Comparison of ENCODE assay signal across 9 cellular contexts in the genomic region with DNA sequence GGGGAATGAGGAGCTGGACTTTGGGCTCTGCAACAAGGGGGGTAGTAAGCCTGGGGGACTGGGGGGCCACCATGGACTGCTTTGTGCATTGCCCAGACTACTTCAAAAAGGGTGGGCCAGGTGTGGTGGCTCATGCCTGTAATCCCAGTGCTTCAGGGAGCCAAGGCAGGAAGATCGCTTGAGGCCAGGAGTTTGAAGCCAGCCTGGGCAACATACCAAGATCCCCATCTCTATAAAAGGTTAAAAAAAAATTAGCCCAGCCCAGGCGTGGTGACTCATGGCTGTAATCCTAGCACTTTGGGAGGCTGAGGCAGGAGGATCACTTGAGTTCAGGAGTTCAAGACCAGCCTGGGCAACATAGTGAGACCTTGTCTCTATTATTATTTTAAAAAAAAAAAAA. TPM values are rescaled to one million over a fixed set of nuclear protein-coding genes. Genes with fewer than 3 reads are reported as not detected.
DNase-seq lines count a peak whose midpoint lies in the region; ATAC-seq, FAIRE-seq and TF ChIP-seq lines count a peak whose summit lies in the region.
"Not testable (repeated sequence)": the region's sequence is repeated elsewhere in the genome, so short reads cannot be mapped to it uniquely, and the experiment has no call there.
"Had no signal": no experiment of that assay in that cellular context is flagged by ENCODE, and none has a peak within 500 bp of the region (broad histone marks: within the 10 kb centered on the region; RNA-seq: fewer than 3 reads in every experiment).

No MANE protein-coding gene starts in this region.

- not testable (repeated sequence) for H3K9me3 Mint-ChIP-seq in HFFc6; activated naive CD4-positive, alpha-beta T cell treated with anti-CD3 and anti-CD28 coated beads, Interleukin-2, amount 50 U/mL, for 24 hours; natural killer cell treated with Interleukin-12 subunit alpha and Interleukin-12 subunit beta and Interleukin-15 and Interleukin-18, amount 100 ng/mL, for 72 hours

- not testable (repeated sequence) for H3K27ac ChIP-seq in H1 (ENCODE audit: low read depth, low read length)
- H3K27ac ChIP-seq in iPS-18a (ENCODE audit: low read length) (peak overlapping the region; percentile 84), stomach (peak overlapping the region; percentile 90 to 98 (median 95))

- peak overlapping the region; percentile 70 to 82 for H3K4me2 ChIP-seq in H1 (ENCODE audit: insufficient read depth in 1 of 2, low read depth in 2 of 2, low read length in 2 of 2)

- not testable (repeated sequence) for H2BK15ac ChIP-seq in H1 (ENCODE audit: low read length)

- not testable (repeated sequence) for ATAC-seq in natural killer cell treated with Interleukin-12 subunit alpha and Interleukin-12 subunit beta and Interleukin-15 and Interleukin-18, amount 100 ng/mL, for 72 hours

- H3K23ac ChIP-seq in H1 (ENCODE audit: insufficient read length): not testable (repeated sequence)

- H3K9me3 ChIP-seq in BE2C; H1 (ENCODE audit: insufficient read depth in 2 of 2, low read depth in 1 of 2, low read length in 1 of 2); iPS-18a (ENCODE audit: control insufficient read depth, low read depth, low read length); stomach: not testable (repeated sequence)

- H2BK5ac ChIP-seq in H1 (ENCODE audit: low read depth, low read length): peak overlapping the region; percentile 93

- H3K36me3 ChIP-seq in BE2C; H1 (ENCODE audit: control insufficient read depth in 2 of 4, insufficient read depth in 4 of 4, low read length in 3 of 4); iPS-18a (ENCODE audit: control insufficient read depth, low read depth, low read length); stomach: not testable (repeated sequence)

- not testable (repeated sequence) for H2BK12ac ChIP-seq in H1 (ENCODE audit: low read depth, low read length)

- not testable (repeated sequence) for H3K4me1 ChIP-seq in BE2C; iPS-18a (ENCODE audit: control insufficient read depth, low read depth, low read length)
- H3K4me1 ChIP-seq in H1 (replicated peaks in 1 of 4; ENCODE audit: control insufficient read depth in 3 of 4, insufficient read depth in 4 of 4, low read length in 3 of 4): peaks cover 2 to 14% (median 6%) of the 10 kb centered on the region in 4 experiments; a peak in 6 of 7 replicates
- H3K4me1 ChIP-seq in stomach: peaks cover 37 to 58% (median 55%) of the 10 kb centered on the region in 4 donors

- not testable (repeated sequence) for H3K27me3 Mint-ChIP-seq in HFFc6 (ENCODE audit: insufficient read depth); activated naive CD4-positive, alpha-beta T cell treated with anti-CD3 and anti-CD28 coated beads, Interleukin-2, amount 50 U/mL, for 24 hours; natural killer cell treated with Interleukin-12 subunit alpha and Interleukin-12 subunit beta and Interleukin-15 and Interleukin-18, amount 100 ng/mL, for 72 hours

- not testable (repeated sequence) for H3K23me2 ChIP-seq in H1 (ENCODE audit: low read depth, low read length)

- H3K4ac ChIP-seq in H1 (replicated peaks; ENCODE audit: insufficient read length, low read depth, low read length): not testable (repeated sequence)

- not testable (repeated sequence) for FAIRE-seq in H1 (lab: Jason Lieb, UNC)

- peaks cover 12% of the 10 kb centered on the region; the same call in 1 of the 2 replicates for H3K4me1 Mint-ChIP-seq in HFFc6 (ENCODE audit: low read depth)
- H3K4me1 Mint-ChIP-seq in activated naive CD4-positive, alpha-beta T cell treated with anti-CD3 and anti-CD28 coated beads, Interleukin-2, amount 50 U/mL, for 24 hours: peaks cover 27% of the 10 kb centered on the region
- H3K4me1 Mint-ChIP-seq in natural killer cell treated with Interleukin-12 subunit alpha and Interleukin-12 subunit beta and Interleukin-15 and Interleukin-18, amount 100 ng/mL, for 72 hours (ENCODE audit: low read depth in 2 of 2): peaks cover 12 to 14% of the 10 kb centered on the region in 2 donors

- H4K8ac ChIP-seq in H1 (ENCODE audit: extremely low read depth, insufficient read depth, low read length): not testable (repeated sequence)

- H3K14ac ChIP-seq in H1 (ENCODE audit: insufficient read length): not testable (repeated sequence)

- H3K27me3 ChIP-seq in BE2C; H1 (replicated peaks in 1 of 4; ENCODE audit: control insufficient read depth in 3 of 4, extremely low read depth in 1 of 4, insufficient read depth in 3 of 4, low read length in 3 of 4); iPS-18a (ENCODE audit: control insufficient read depth, insufficient read depth, low read length); stomach: not testable (repeated sequence)

- not testable (repeated sequence) for TF ChIP-seq POLR2A in H1 (IDR thresholded peaks at IDR 0.05; ENCODE audit: control extremely low read depth in 1 of 2, low read depth in 2 of 2, low read length in 2 of 2); stomach (IDR thresholded peaks at IDR 0.05)

- not testable (repeated sequence) for H4K5ac ChIP-seq in H1 (ENCODE audit: insufficient read length, low read depth, low read length)

- TF ChIP-seq CTCF in BE2C (IDR thresholded peaks at IDR 0.05; ENCODE audit: low read depth, low read length); HFFc6 (IDR thresholded peaks at IDR 0.05); H1 (IDR thresholded peaks at IDR 0.05; ENCODE audit: control extremely low read depth in 1 of 3, insufficient read depth in 1 of 3, low read depth in 1 of 3, low read length in 3 of 3); stomach (IDR thresholded peaks at IDR 0.05): not testable (repeated sequence)

- CTCF ChIA-PET in H1 (lab: Charles Lee; ENCODE audit: partially characterized antibody): interaction anchor here (0.6 to 1.6 kb wide), 7 partner anchors 27 to 892 kb away, joined by 3 to 6 read pairs (median 3); a partner anchor contains a TSS

- POLR2A ChIA-PET in H1 (lab: Charles Lee; ENCODE audit: partially characterized antibody): interaction anchor here (0.6 to 1.9 kb wide), 18 partner anchors 9 to 74 kb away, joined by 3 to 15 read pairs (median 4); a partner anchor contains a TSS

- TF ChIP-seq RAD21 in H1 (IDR thresholded peaks at IDR 0.05 in 1 of 2, conservative IDR thresholded peaks at IDR 0.05 in 1 of 2; ENCODE audit: low read depth in 2 of 2, low read length in 2 of 2): not testable (repeated sequence)

- H3K18ac ChIP-seq in H1 (ENCODE audit: extremely low read depth, low read length): not testable (repeated sequence)

- peak overlapping the region; percentile 84 for H3K4me3 Mint-ChIP-seq in HFFc6
- peak overlapping the region; percentile 84 for H3K4me3 Mint-ChIP-seq in activated naive CD4-positive, alpha-beta T cell treated with anti-CD3 and anti-CD28 coated beads, Interleukin-2, amount 50 U/mL, for 24 hours
- peak overlapping the region; percentile 73 for H3K4me3 Mint-ChIP-seq in natural killer cell treated with Interleukin-12 subunit alpha and Interleukin-12 subunit beta and Interleukin-15 and Interleukin-18, amount 100 ng/mL, for 72 hours

- peak overlapping the region; percentile 69 for H3K27ac Mint-ChIP-seq in HFFc6
- H3K27ac Mint-ChIP-seq in activated naive CD4-positive, alpha-beta T cell treated with anti-CD3 and anti-CD28 coated beads, Interleukin-2, amount 50 U/mL, for 24 hours: peak overlapping the region; percentile 90
- peak overlapping the region; percentile 79 to 83 for H3K27ac Mint-ChIP-seq in natural killer cell treated with Interleukin-12 subunit alpha and Interleukin-12 subunit beta and Interleukin-15 and Interleukin-18, amount 100 ng/mL, for 72 hours

- H3K9ac ChIP-seq in H1 (replicated peaks in 1 of 4; ENCODE audit: extremely low read depth in 1 of 4, low read depth in 3 of 4, low read length in 3 of 4) (peak overlapping the region in 1 of 4 experiments; percentile 69; a peak in 2 of 7 replicates), iPS-18a (ENCODE audit: low read length) (peak overlapping the region; percentile 91)

- H2BK20ac ChIP-seq in H1 (ENCODE audit: low read length): not testable (repeated sequence)

- H2AK5ac ChIP-seq in H1 (ENCODE audit: low read depth, low read length): not testable (repeated sequence)

- H3K79me1 ChIP-seq in H1 (ENCODE audit: low read depth, low read length): not testable (repeated sequence)

- TF ChIP-seq EP300 in H1 (IDR thresholded peaks at IDR 0.05; ENCODE audit: borderline replicate concordance in 1 of 2, low read depth in 2 of 2, low read length in 2 of 2); stomach (IDR thresholded peaks at IDR 0.05): not testable (repeated sequence)

- not testable (repeated sequence) for H4K91ac ChIP-seq in H1 (replicated peaks; ENCODE audit: insufficient read length, low read length)

- H3K36me3 Mint-ChIP-seq in HFFc6 (ENCODE audit: low read depth); activated naive CD4-positive, alpha-beta T cell treated with anti-CD3 and anti-CD28 coated beads, Interleukin-2, amount 50 U/mL, for 24 hours; natural killer cell treated with Interleukin-12 subunit alpha and Interleukin-12 subunit beta and Interleukin-15 and Interleukin-18, amount 100 ng/mL, for 72 hours: not testable (repeated sequence)

- H3K79me2 ChIP-seq in H1 (ENCODE audit: control insufficient read depth in 1 of 2, insufficient read depth in 2 of 2, low read length in 2 of 2): not testable (repeated sequence)

- intact Hi-C loops in stomach (cut with DNase I; ENCODE audit: low total_unique reads): not testable (repeated sequence)

- not testable (repeated sequence) for DNase-seq in BE2C; H1 (ENCODE audit: low read depth in 1 of 2, low spot score in 2 of 2); natural killer cell treated with Interleukin-12 subunit alpha and Interleukin-12 subunit beta and Interleukin-15 and Interleukin-18, amount 100 ng/mL, for 72 hours (ENCODE audit: low spot score); stomach
- DNase-seq in HFFc6 (peak; percentile 15), RPMI7951 (ENCODE audit: low read depth) (peak; percentile 51)

- not testable (repeated sequence) for H4K20me1 ChIP-seq in H1 (replicated peaks in 1 of 2; ENCODE audit: control insufficient read depth in 1 of 2, insufficient read depth in 2 of 2, low read length in 2 of 2)

- peak overlapping the region; percentile 72 for H3K4me3 ChIP-seq in BE2C (ENCODE audit: low read depth, low read length)
- peak overlapping the region; percentile 76 to 92 (median 85); a peak in 7 of 8 replicates for H3K4me3 ChIP-seq in H1 (ENCODE audit: extremely low read depth in 1 of 4, insufficient read depth in 2 of 4, low read depth in 3 of 4, low read length in 4 of 4)
- peak overlapping the region; percentile 86 for H3K4me3 ChIP-seq in iPS-18a (ENCODE audit: low read length)
- peak overlapping the region in 3 of 4 donors; percentile 54 to 64 (median 56) for H3K4me3 ChIP-seq in stomach

- 83% methylated on average over 2 of the region's 2 CpGs; no CpG with 5 or more reads in 1 of the 2 experiments for WGBS in H1 (ENCODE audit: extremely low coverage in 1 of 2, insufficient coverage in 1 of 2, insufficient read length in 1 of 2, insufficient replicate concordance in 2 of 2, low coverage in 1 of 2, low lambda C conversion rate in 2 of 2, missing lambda C conversion rate in 1 of 2), 2 experiments
- WGBS in stomach, 5 donors: 40 to 56% (median 45%) methylated on average over 2 of the region's 2 CpGs

- H2AFZ ChIP-seq in H1 (ENCODE audit: low read length): not testable (repeated sequence)

- H3K56ac ChIP-seq in H1 (replicated peaks; ENCODE audit: insufficient read length, low read depth, low read length): not testable (repeated sequence)

- H2BK120ac ChIP-seq in H1 (replicated peaks; ENCODE audit: low read depth, low read length): not testable (repeated sequence)

RNA-seq across cellular contexts. Expression of a gene that starts 3.5 kb away (rescaled TPM):
- 36.5 TPM for polyA plus RNA-seq in BE2C (2012; ENCODE audit: insufficient read depth, insufficient read length, low read depth)
- 10 to 100 TPM; 28.5 to 43.7 (median 32.2) TPM for total RNA-seq in HFFc6 (2021; fragmentation: NEBNext Ultra II Directional; extraction: Animal tissue kit (Norgen Biotek cat#: 25700))
- total RNA-seq in RPMI7951 (2014; rRNA removed; shearing (Covaris generic)): 25.6 and 28.0 TPM in 2 replicates
- 32.4 and 33.5 TPM in 2 replicates for total RNA-seq in H1 (2021; fragmentation: NEBNext Ultra II Directional; extraction: Animal tissue kit (Norgen Biotek cat#: 25700))
- 229 and 268 TPM in 2 replicates for polyA plus RNA-seq in H1 (2011; rRNA removed)
- polyA plus RNA-seq in H1 (2011; cell fraction: cytosol; rRNA removed): 137 TPM
- polyA plus RNA-seq in H1 (2011; cell fraction: nucleus; rRNA removed): 92.9 TPM
- 33.1 to 44.0 TPM (median 41.7 TPM) in 4 replicates for polyA plus RNA-seq in H1 (2012, experiment 1 of 2)
- 29.0 TPM for polyA plus RNA-seq in H1 (2012, experiment 2 of 2)
- polyA plus RNA-seq in H1 (2013, experiment 1 of 2): 35.4 TPM
- polyA plus RNA-seq in H1 (2013, experiment 2 of 2): 38.9 TPM
- 3.5 and 4.4 TPM in 2 replicates for polyA minus RNA-seq in H1 (2011; rRNA and poly(A)+ RNA removed)
- 15.0 TPM for polyA minus RNA-seq in H1 (2011; cell fraction: cytosol; rRNA and poly(A)+ RNA removed)
- polyA minus RNA-seq in H1 (2011; cell fraction: nucleus; rRNA and poly(A)+ RNA removed): 24.3 TPM
- total RNA-seq in natural killer cell treated with Interleukin-12 subunit alpha and Interleukin-12 subunit beta and Interleukin-15 and Interleukin-18, amount 100 ng/mL, for 72 hours: 10 to 100 TPM; 30.7 to 39.1 TPM
- 100 to 1,000 TPM in 3 of 5 donors, 10 to 100 TPM in 2; 57.6 to 392 (median 174) TPM for total RNA-seq in stomach
- 100 to 1,000 TPM; 118 to 130 (median 126) TPM for polyA plus RNA-seq in stomach

RNA-seq across cellular contexts. Expression of a gene that starts 10.4 kb away (rescaled TPM):
- 0.59 TPM for polyA plus RNA-seq in BE2C (2012; ENCODE audit: insufficient read depth, insufficient read length, low read depth)
- not detected for total RNA-seq in HFFc6 (2021; fragmentation: NEBNext Ultra II Directional; extraction: Animal tissue kit (Norgen Biotek cat#: 25700))
- not detected in 2 replicates for total RNA-seq in RPMI7951 (2014; rRNA removed; shearing (Covaris generic))
- not detected in 2 replicates for total RNA-seq in H1 (2021; fragmentation: NEBNext Ultra II Directional; extraction: Animal tissue kit (Norgen Biotek cat#: 25700))
- polyA plus RNA-seq in H1 (2011; rRNA removed) (0.03 TPM in 1 of 2 replicates, not detected in the other), stomach (1 to 10 TPM in 2 of 3 donors, under 1 TPM in 1; 0.50 to 1.7 (median 1.7) TPM)
- not detected for polyA plus RNA-seq in H1 (2011; cell fraction: cytosol; rRNA removed)
- polyA plus RNA-seq in H1 (2011; cell fraction: nucleus; rRNA removed): 0.34 TPM
- not detected in 4 replicates for polyA plus RNA-seq in H1 (2012, experiment 1 of 2)
- polyA plus RNA-seq in H1 (2012, experiment 2 of 2): not detected
- 0.06 TPM for polyA plus RNA-seq in H1 (2013, experiment 1 of 2)
- polyA plus RNA-seq in H1 (2013, experiment 2 of 2): 0.09 TPM
- polyA minus RNA-seq in H1 (2011; rRNA and poly(A)+ RNA removed): not detected in 2 replicates
- polyA minus RNA-seq in H1 (2011; cell fraction: cytosol; rRNA and poly(A)+ RNA removed): not detected
- not detected for polyA minus RNA-seq in H1 (2011; cell fraction: nucleus; rRNA and poly(A)+ RNA removed)
- total RNA-seq in natural killer cell treated with Interleukin-12 subunit alpha and Interleukin-12 subunit beta and Interleukin-15 and Interleukin-18, amount 100 ng/mL, for 72 hours: 1 to 10 TPM; 1.4 to 2.2 TPM
- total RNA-seq in stomach: under 1 TPM in 3 of 5 donors, not detected in 2; 0.43 to 0.73 (median 0.45) TPM

RNA-seq across cellular contexts. Expression of a gene that starts 13.0 kb away (rescaled TPM):
- polyA plus RNA-seq in BE2C (2012; ENCODE audit: insufficient read depth, insufficient read length, low read depth): not detected
- total RNA-seq in HFFc6 (2021; fragmentation: NEBNext Ultra II Directional; extraction: Animal tissue kit (Norgen Biotek cat#: 25700)): not detected
- not detected in 2 replicates for total RNA-seq in RPMI7951 (2014; rRNA removed; shearing (Covaris generic))
- total RNA-seq in H1 (2021; fragmentation: NEBNext Ultra II Directional; extraction: Animal tissue kit (Norgen Biotek cat#: 25700)): not detected in 2 replicates
- polyA plus RNA-seq in H1 (2011; rRNA removed) (not detected in 2 replicates), stomach (not detected)
- polyA plus RNA-seq in H1 (2011; cell fraction: cytosol; rRNA removed): not detected
- polyA plus RNA-seq in H1 (2011; cell fraction: nucleus; rRNA removed): not detected
- polyA plus RNA-seq in H1 (2012, experiment 1 of 2): not detected in 4 replicates
- not detected for polyA plus RNA-seq in H1 (2012, experiment 2 of 2)
- not detected for polyA plus RNA-seq in H1 (2013, experiment 1 of 2)
- polyA plus RNA-seq in H1 (2013, experiment 2 of 2): not detected
- polyA minus RNA-seq in H1 (2011; rRNA and poly(A)+ RNA removed): not detected in 2 replicates
- polyA minus RNA-seq in H1 (2011; cell fraction: cytosol; rRNA and poly(A)+ RNA removed): not detected
- not detected for polyA minus RNA-seq in H1 (2011; cell fraction: nucleus; rRNA and poly(A)+ RNA removed)
- not detected for total RNA-seq in natural killer cell treated with Interleukin-12 subunit alpha and Interleukin-12 subunit beta and Interleukin-15 and Interleukin-18, amount 100 ng/mL, for 72 hours
- total RNA-seq in stomach: not detected
- total RNA-seq: dermis microvascular lymphatic vessel endothelial cell had no signal

RNA-seq across cellular contexts. Expression of a gene that starts 17.3 kb away (rescaled TPM):
- 218 TPM for polyA plus RNA-seq in BE2C (2012; ENCODE audit: insufficient read depth, insufficient read length, low read depth)
- 10 to 100 TPM; 53.0 to 59.4 (median 55.1) TPM for total RNA-seq in HFFc6 (2021; fragmentation: NEBNext Ultra II Directional; extraction: Animal tissue kit (Norgen Biotek cat#: 25700))
- 106 and 114 TPM in 2 replicates for total RNA-seq in RPMI7951 (2014; rRNA removed; shearing (Covaris generic))
- 28.8 and 29.8 TPM in 2 replicates for total RNA-seq in H1 (2021; fragmentation: NEBNext Ultra II Directional; extraction: Animal tissue kit (Norgen Biotek cat#: 25700))
- 54.4 and 68.6 TPM in 2 replicates for polyA plus RNA-seq in H1 (2011; rRNA removed)
- polyA plus RNA-seq in H1 (2011; cell fraction: cytosol; rRNA removed): 66.1 TPM
- polyA plus RNA-seq in H1 (2011; cell fraction: nucleus; rRNA removed): 52.2 TPM
- 25.4 to 39.2 TPM (median 35.0 TPM) in 4 replicates for polyA plus RNA-seq in H1 (2012, experiment 1 of 2)
- polyA plus RNA-seq in H1 (2012, experiment 2 of 2): 35.9 TPM
- polyA plus RNA-seq in H1 (2013, experiment 1 of 2): 19.5 TPM
- polyA plus RNA-seq in H1 (2013, experiment 2 of 2): 19.1 TPM
- 27.2 TPM in 2 replicates for polyA minus RNA-seq in H1 (2011; rRNA and poly(A)+ RNA removed)
- polyA minus RNA-seq in H1 (2011; cell fraction: cytosol; rRNA and poly(A)+ RNA removed): 19.8 TPM
- polyA minus RNA-seq in H1 (2011; cell fraction: nucleus; rRNA and poly(A)+ RNA removed): 17.7 TPM
- 100 to 1,000 TPM; 120 to 140 TPM for total RNA-seq in natural killer cell treated with Interleukin-12 subunit alpha and Interleukin-12 subunit beta and Interleukin-15 and Interleukin-18, amount 100 ng/mL, for 72 hours
- total RNA-seq in stomach: 100 to 1,000 TPM in 1 of 5 donors, 10 to 100 TPM in 4; 36.4 to 140 (median 60.7) TPM
- polyA plus RNA-seq in stomach: 10 to 100 TPM; 75.5 to 86.6 (median 84.2) TPM

RNA-seq across cellular contexts. Expression of a gene that starts 22.3 kb away (rescaled TPM):
- 182 TPM for polyA plus RNA-seq in BE2C (2012; ENCODE audit: insufficient read depth, insufficient read length, low read depth)
- total RNA-seq in HFFc6 (2021; fragmentation: NEBNext Ultra II Directional; extraction: Animal tissue kit (Norgen Biotek cat#: 25700)): 100 to 1,000 TPM in 5 of 6 experiments, 10 to 100 TPM in 1; 98.8 to 127 (median 108) TPM
- 88.6 and 104 TPM in 2 replicates for total RNA-seq in RPMI7951 (2014; rRNA removed; shearing (Covaris generic))
- 77.1 and 84.3 TPM in 2 replicates for total RNA-seq in H1 (2021; fragmentation: NEBNext Ultra II Directional; extraction: Animal tissue kit (Norgen Biotek cat#: 25700))
- polyA plus RNA-seq in H1 (2011; rRNA removed) (131 and 148 TPM in 2 replicates), stomach (100 to 1,000 TPM in 2 of 3 donors, 10 to 100 TPM in 1; 84.4 to 125 (median 104) TPM)
- 141 TPM for polyA plus RNA-seq in H1 (2011; cell fraction: cytosol; rRNA removed)
- polyA plus RNA-seq in H1 (2011; cell fraction: nucleus; rRNA removed): 193 TPM
- polyA plus RNA-seq in H1 (2012, experiment 1 of 2): 50.9 to 80.4 TPM (median 78.0 TPM) in 4 replicates
- 77.6 TPM for polyA plus RNA-seq in H1 (2012, experiment 2 of 2)
- polyA plus RNA-seq in H1 (2013, experiment 1 of 2): 61.1 TPM
- 55.9 TPM for polyA plus RNA-seq in H1 (2013, experiment 2 of 2)
- 47.7 and 82.2 TPM in 2 replicates for polyA minus RNA-seq in H1 (2011; rRNA and poly(A)+ RNA removed)
- polyA minus RNA-seq in H1 (2011; cell fraction: cytosol; rRNA and poly(A)+ RNA removed): 51.7 TPM
- 65.5 TPM for polyA minus RNA-seq in H1 (2011; cell fraction: nucleus; rRNA and poly(A)+ RNA removed)
- 10 to 100 TPM; 24.1 to 29.0 TPM for total RNA-seq in natural killer cell treated with Interleukin-12 subunit alpha and Interleukin-12 subunit beta and Interleukin-15 and Interleukin-18, amount 100 ng/mL, for 72 hours
- 100 to 1,000 TPM in 2 of 5 donors, 10 to 100 TPM in 3; 48.3 to 160 (median 82.2) TPM for total RNA-seq in stomach
